8 cellular contexts compared by ENCODE assay signal in the genomic region with DNA sequence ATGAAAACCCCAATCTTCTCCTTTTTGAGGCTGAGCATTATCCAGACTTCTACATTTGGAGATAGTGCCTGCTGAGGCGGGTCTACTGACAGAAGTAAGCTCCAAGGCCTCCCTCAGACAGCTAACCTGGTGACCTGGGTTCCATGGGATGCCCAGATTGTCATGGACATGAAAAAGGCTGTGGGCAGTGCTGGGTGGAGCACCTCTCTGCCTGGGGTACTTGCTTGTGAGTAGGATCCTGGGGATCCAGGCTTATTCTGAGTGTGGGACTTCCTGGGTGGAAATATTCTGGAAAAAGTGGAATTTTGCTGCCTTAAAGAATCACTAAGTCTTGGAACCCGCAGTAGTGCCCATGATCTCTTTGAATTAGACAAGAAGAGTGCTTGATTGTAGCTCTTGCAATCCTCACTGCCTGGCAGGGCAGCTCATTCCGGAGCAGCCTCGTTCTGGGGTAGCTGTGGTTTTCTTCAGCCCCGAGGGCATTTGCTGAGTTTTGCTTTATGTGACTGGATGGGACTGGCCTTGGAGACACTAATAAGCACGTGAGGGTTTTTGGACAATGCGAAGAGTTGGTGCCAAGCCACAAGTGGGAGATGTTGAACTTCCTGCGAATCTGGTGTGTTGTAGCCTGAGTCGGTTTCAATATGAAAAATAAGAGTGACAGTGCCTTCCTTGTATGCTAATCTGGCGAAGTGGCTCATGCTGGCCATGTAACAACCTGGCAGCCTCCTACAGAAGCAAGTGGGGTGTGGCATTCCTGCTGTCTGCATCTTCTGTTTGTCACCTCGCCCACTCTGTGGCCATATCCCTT.
DNase-seq lines count a peak whose midpoint lies in the region; ATAC-seq lines count a peak whose summit lies in the region.

No MANE protein-coding gene starts in this region.

- peak; percentile 76 for DNase-seq in SIG-M5 treated with dmso at 0.1 percent for 504 hours (lab: John Stamatoyannopoulos, UW; ENCODE audit: unreplicated experiment)
- peak; percentile 99 for DNase-seq in foreskin melanocyte
- DNase-seq in stromal cell of bone marrow (ENCODE audit: low read depth) = peak; percentile 94
- DNase-seq in stimulated activated CD4-positive, alpha-beta T cell treated with anti-CD3 and anti-CD28 coated beads, Interleukin-4, amount 100 ng/mL, for 4 hours = no peak
- no peak for DNase-seq in stimulated activated CD4-positive, alpha-beta T cell treated with anti-CD3 and anti-CD28 coated beads, Interleukin-4, amount 100 ng/mL, for 1 hour
- no peak for DNase-seq in iPS-NIHi11 (ENCODE audit: low spot score)

- ATAC-seq in GM18502 (IDR thresholded peaks at IDR 0.05; ENCODE audit: poor library complexity, unreplicated experiment) = peak; percentile 62
- peak; percentile 76 for ATAC-seq in HG02884 (IDR thresholded peaks at IDR 0.05; ENCODE audit: unreplicated experiment)

Comparison
In these comparisons a context has a peak if more than half of its experiments do, and no peak if none do; other contexts are left out.
1. DNase-seq: peak in SIG-M5 treated with dmso at 0.1 percent for 504 hours (single experiment), foreskin melanocyte (single experiment) and stromal cell of bone marrow (single experiment); none in stimulated activated CD4-positive, alpha-beta T cell treated with anti-CD3 and anti-CD28 coated beads, Interleukin-4, amount 100 ng/mL, for 4 hours (0 of 2), stimulated activated CD4-positive, alpha-beta T cell treated with anti-CD3 and anti-CD28 coated beads, Interleukin-4, amount 100 ng/mL, for 1 hour (single experiment) and iPS-NIHi11 (single experiment).